11 cellular contexts compared by ENCODE assay signal in genomic region chr2:9836517-9836916, GRCh38.
"Had no signal": no experiment of that assay in that cellular context is flagged by ENCODE, and none has a peak within 500 bp of the region (broad histone marks: within the 10 kb centered on the region; RNA-seq: fewer than 3 reads in every experiment).

No MANE protein-coding gene starts in this region.

- H3K36me3 Mint-ChIP-seq: brain had no signal

- ATAC-seq: effector memory CD8-positive, alpha-beta T cell; left cardiac atrium had no signal

- H3K4me3 ChIP-seq: adrenal gland, pancreas had no signal

- H3K27me3 ChIP-seq: adrenal gland, pancreas had no signal

- H3K4me3 Mint-ChIP-seq: activated B cell treated with CpG ODN at 0.5 μM for 24 hours; activated CD4-positive, alpha-beta T cell treated with anti-CD3 and anti-CD28 coated beads, Interleukin-2, amount 10 ng/mL, durations not matched to agents 24 days and 14 days; brain; effector memory CD8-positive, alpha-beta T cell had no signal

- H3K27ac ChIP-seq: adrenal gland, pancreas had no signal

- H3K27me3 Mint-ChIP-seq: effector memory CD8-positive, alpha-beta T cell had no signal

- H3K27ac Mint-ChIP-seq: activated B cell treated with CpG ODN at 0.5 μM for 24 hours; activated CD4-positive, alpha-beta T cell treated with anti-CD3 and anti-CD28 coated beads, Interleukin-2, amount 10 ng/mL, durations not matched to agents 24 days and 14 days; brain; effector memory CD8-positive, alpha-beta T cell had no signal

- H3K9me3 ChIP-seq: adrenal gland, pancreas had no signal

- H3K4me1 ChIP-seq: adrenal gland, pancreas had no signal

- H3K4me1 Mint-ChIP-seq: activated B cell treated with CpG ODN at 0.5 μM for 24 hours, brain had no signal

- H3K36me3 ChIP-seq: adrenal gland, pancreas had no signal

- DNase-seq: activated B cell treated with CpG ODN at 0.5 μM for 24 hours; activated CD4-positive, alpha-beta T cell treated with anti-CD3 and anti-CD28 coated beads, Interleukin-2, amount 10 ng/mL, durations not matched to agents 24 days and 14 days; activated naive CD4-positive, alpha-beta T cell treated with Interleukin-2 at 50 U/mL for 16 hours; adrenal gland; effector memory CD8-positive, alpha-beta T cell; left cardiac atrium; mammary epithelial cell; pancreas; stimulated activated naive CD4-positive, alpha-beta T cell treated with Interleukin-2 at 50 U/mL for 16 hours; T-helper 2 cell had no signal

- H3K9me3 Mint-ChIP-seq: activated B cell treated with CpG ODN at 0.5 μM for 24 hours; activated CD4-positive, alpha-beta T cell treated with anti-CD3 and anti-CD28 coated beads, Interleukin-2, amount 10 ng/mL, durations not matched to agents 24 days and 14 days; brain; effector memory CD8-positive, alpha-beta T cell had no signal
